ENCODE assay signal across 1 cellular context in genomic region chr11:69449320-69450063, GRCh38.
TF ChIP-seq lines count a peak whose summit lies in the region.

No MANE protein-coding gene starts in this region.

TF ChIP-seq in HepG2, 621 proteins besides CTCF, POLR2A, EP300 and RAD21 (continued from another document):
- TF ChIP-seq PRDM10 (CRISPR knock-in tag; IDR thresholded peaks at IDR 0.05; ENCODE audit: low read depth) (no peak), ZNF501 (CRISPR knock-in tag; IDR thresholded peaks at IDR 0.05) (no peak), MYNN (CRISPR knock-in tag; IDR thresholded peaks at IDR 0.05; ENCODE audit: low read depth) (no peak), STAG1 (CRISPR knock-in tag; IDR thresholded peaks at IDR 0.05) (peak; percentile 26; the same call in 1 of the 2 replicates), FOSL2 (CRISPR knock-in tag; IDR thresholded peaks at IDR 0.05) (peak; percentile 90), MYC (CRISPR knock-in tag; IDR thresholded peaks at IDR 0.05; ENCODE audit: borderline replicate concordance) (no peak), ZNF547 (CRISPR knock-in tag; IDR thresholded peaks at IDR 0.05) (no peak), ARID3A (IDR thresholded peaks at IDR 0.05; ENCODE audit: low read depth, low read length) (no peak), CENPX (CRISPR knock-in tag; IDR thresholded peaks at IDR 0.05) (no peak), ZKSCAN1 (IDR thresholded peaks at IDR 0.05; ENCODE audit: low read length) (no peak), FOXA1 (IDR thresholded peaks at IDR 0.05) (no peak), FOXA1 (CRISPR knock-in tag; IDR thresholded peaks at IDR 0.05) (0 out of 2 replicates have a peak, but pooled peaks have one; percentile 12), ZNF773 (CRISPR knock-in tag; IDR thresholded peaks at IDR 0.05; ENCODE audit: borderline replicate concordance) (no peak), ZNF713 (CRISPR knock-in tag; IDR thresholded peaks at IDR 0.05) (no peak), HNRNPL (IDR thresholded peaks at IDR 0.05; ENCODE audit: low read depth, low read length) (0 out of 2 replicates have a peak, but pooled peaks have one; percentile 42), ELF3 (CRISPR knock-in tag; IDR thresholded peaks at IDR 0.05) (0 out of 2 replicates have a peak, but pooled peaks have one; percentile 10), SAP130 (CRISPR knock-in tag; IDR thresholded peaks at IDR 0.05; ENCODE audit: low read depth) (no peak), KLF15 (CRISPR knock-in tag; IDR thresholded peaks at IDR 0.05; ENCODE audit: borderline replicate concordance) (no peak), RELA (CRISPR knock-in tag; IDR thresholded peaks at IDR 0.05) (no peak), RARA (CRISPR knock-in tag; IDR thresholded peaks at IDR 0.05) (0 out of 2 replicates have a peak, but pooled peaks have one; percentile 20), RFX3 (CRISPR knock-in tag; IDR thresholded peaks at IDR 0.05) (no peak), ZNF136 (CRISPR knock-in tag; IDR thresholded peaks at IDR 0.05; ENCODE audit: low read depth) (no peak), ZNF746 (CRISPR knock-in tag; IDR thresholded peaks at IDR 0.05) (no peak), ZFP90 (CRISPR knock-in tag; IDR thresholded peaks at IDR 0.05; ENCODE audit: borderline replicate concordance) (no peak), ZNF687 (CRISPR knock-in tag; IDR thresholded peaks at IDR 0.05) (peak; percentile 67), NCOA2 (CRISPR knock-in tag; IDR thresholded peaks at IDR 0.05) (peak; percentile 29; the same call in 1 of the 2 replicates), ZFP36L1 (CRISPR knock-in tag; IDR thresholded peaks at IDR 0.05) (no peak), RXRB (CRISPR knock-in tag; IDR thresholded peaks at IDR 0.05; ENCODE audit: borderline replicate concordance) (0 out of 2 replicates have a peak, but pooled peaks have one; percentile 14), ZSCAN21 (CRISPR knock-in tag; IDR thresholded peaks at IDR 0.05; ENCODE audit: borderline replicate concordance) (no peak), PREB (CRISPR knock-in tag; IDR thresholded peaks at IDR 0.05) (no peak), SP1 (IDR thresholded peaks at IDR 0.05) (no peak), SP1 (CRISPR knock-in tag; IDR thresholded peaks at IDR 0.05) (no peak), ZNF644 (CRISPR knock-in tag; IDR thresholded peaks at IDR 0.05; ENCODE audit: low read depth) (no peak), ZBTB42 (CRISPR knock-in tag; IDR thresholded peaks at IDR 0.05) (no peak), NCOA5 (CRISPR knock-in tag; IDR thresholded peaks at IDR 0.05) (no peak), ZSCAN20 (CRISPR knock-in tag; IDR thresholded peaks at IDR 0.05; ENCODE audit: borderline replicate concordance) (no peak), GATAD2A (CRISPR knock-in tag; IDR thresholded peaks at IDR 0.05) (0 out of 2 replicates have a peak, but pooled peaks have one; percentile 8)
- TF ChIP-seq, protein P1, sequence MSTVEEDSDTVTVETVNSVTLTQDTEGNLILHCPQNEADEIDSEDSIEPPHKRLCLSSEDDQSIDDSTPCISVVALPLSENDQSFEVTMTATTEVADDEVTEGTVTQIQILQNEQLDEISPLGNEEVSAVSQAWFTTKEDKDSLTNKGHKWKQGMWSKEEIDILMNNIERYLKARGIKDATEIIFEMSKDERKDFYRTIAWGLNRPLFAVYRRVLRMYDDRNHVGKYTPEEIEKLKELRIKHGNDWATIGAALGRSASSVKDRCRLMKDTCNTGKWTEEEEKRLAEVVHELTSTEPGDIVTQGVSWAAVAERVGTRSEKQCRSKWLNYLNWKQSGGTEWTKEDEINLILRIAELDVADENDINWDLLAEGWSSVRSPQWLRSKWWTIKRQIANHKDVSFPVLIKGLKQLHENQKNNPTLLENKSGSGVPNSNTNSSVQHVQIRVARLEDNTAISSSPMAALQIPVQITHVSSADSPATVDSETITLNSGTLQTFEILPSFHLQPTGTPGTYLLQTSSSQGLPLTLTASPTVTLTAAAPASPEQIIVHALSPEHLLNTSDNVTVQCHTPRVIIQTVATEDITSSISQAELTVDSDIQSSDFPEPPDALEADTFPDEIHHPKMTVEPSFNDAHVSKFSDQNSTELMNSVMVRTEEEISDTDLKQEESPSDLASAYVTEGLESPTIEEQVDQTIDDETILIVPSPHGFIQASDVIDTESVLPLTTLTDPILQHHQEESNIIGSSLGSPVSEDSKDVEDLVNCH (CRISPR knock-in tag; IDR thresholded peaks at IDR 0.05), result no peak
- TF ChIP-seq, protein P2, sequence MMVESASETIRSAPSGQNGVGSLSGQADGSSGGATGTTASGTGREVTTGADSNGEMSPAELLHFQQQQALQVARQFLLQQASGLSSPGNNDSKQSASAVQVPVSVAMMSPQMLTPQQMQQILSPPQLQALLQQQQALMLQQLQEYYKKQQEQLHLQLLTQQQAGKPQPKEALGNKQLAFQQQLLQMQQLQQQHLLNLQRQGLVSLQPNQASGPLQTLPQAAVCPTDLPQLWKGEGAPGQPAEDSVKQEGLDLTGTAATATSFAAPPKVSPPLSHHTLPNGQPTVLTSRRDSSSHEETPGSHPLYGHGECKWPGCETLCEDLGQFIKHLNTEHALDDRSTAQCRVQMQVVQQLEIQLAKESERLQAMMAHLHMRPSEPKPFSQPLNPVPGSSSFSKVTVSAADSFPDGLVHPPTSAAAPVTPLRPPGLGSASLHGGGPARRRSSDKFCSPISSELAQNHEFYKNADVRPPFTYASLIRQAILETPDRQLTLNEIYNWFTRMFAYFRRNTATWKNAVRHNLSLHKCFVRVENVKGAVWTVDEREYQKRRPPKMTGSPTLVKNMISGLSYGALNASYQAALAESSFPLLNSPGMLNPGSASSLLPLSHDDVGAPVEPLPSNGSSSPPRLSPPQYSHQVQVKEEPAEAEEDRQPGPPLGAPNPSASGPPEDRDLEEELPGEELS (CRISPR knock-in tag; IDR thresholded peaks at IDR 0.05), result no peak
- TF ChIP-seq, protein P3, sequence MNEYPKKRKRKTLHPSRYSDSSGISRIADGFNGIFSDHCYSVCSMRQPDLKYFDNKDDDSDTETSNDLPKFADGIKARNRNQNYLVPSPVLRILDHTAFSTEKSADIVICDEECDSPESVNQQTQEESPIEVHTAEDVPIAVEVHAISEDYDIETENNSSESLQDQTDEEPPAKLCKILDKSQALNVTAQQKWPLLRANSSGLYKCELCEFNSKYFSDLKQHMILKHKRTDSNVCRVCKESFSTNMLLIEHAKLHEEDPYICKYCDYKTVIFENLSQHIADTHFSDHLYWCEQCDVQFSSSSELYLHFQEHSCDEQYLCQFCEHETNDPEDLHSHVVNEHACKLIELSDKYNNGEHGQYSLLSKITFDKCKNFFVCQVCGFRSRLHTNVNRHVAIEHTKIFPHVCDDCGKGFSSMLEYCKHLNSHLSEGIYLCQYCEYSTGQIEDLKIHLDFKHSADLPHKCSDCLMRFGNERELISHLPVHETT (CRISPR knock-in tag; conservative IDR thresholded peaks at IDR 0.05), result no peak
- TF ChIP-seq, protein P4, sequence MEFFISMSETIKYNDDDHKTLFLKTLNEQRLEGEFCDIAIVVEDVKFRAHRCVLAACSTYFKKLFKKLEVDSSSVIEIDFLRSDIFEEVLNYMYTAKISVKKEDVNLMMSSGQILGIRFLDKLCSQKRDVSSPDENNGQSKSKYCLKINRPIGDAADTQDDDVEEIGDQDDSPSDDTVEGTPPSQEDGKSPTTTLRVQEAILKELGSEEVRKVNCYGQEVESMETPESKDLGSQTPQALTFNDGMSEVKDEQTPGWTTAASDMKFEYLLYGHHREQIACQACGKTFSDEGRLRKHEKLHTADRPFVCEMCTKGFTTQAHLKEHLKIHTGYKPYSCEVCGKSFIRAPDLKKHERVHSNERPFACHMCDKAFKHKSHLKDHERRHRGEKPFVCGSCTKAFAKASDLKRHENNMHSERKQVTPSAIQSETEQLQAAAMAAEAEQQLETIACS (CRISPR knock-in tag; IDR thresholded peaks at IDR 0.05), result no peak
- TF ChIP-seq, protein P5, sequence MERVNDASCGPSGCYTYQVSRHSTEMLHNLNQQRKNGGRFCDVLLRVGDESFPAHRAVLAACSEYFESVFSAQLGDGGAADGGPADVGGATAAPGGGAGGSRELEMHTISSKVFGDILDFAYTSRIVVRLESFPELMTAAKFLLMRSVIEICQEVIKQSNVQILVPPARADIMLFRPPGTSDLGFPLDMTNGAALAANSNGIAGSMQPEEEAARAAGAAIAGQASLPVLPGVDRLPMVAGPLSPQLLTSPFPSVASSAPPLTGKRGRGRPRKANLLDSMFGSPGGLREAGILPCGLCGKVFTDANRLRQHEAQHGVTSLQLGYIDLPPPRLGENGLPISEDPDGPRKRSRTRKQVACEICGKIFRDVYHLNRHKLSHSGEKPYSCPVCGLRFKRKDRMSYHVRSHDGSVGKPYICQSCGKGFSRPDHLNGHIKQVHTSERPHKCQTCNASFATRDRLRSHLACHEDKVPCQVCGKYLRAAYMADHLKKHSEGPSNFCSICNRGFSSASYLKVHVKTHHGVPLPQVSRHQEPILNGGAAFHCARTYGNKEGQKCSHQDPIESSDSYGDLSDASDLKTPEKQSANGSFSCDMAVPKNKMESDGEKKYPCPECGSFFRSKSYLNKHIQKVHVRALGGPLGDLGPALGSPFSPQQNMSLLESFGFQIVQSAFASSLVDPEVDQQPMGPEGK (CRISPR knock-in tag; IDR thresholded peaks at IDR 0.05), result peak; percentile 51
- TF ChIP-seq, protein P6, sequence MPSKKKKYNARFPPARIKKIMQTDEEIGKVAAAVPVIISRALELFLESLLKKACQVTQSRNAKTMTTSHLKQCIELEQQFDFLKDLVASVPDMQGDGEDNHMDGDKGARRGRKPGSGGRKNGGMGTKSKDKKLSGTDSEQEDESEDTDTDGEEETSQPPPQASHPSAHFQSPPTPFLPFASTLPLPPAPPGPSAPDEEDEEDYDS (CRISPR knock-in tag; IDR thresholded peaks at IDR 0.05), result no peak
